ENCODE assay signal across 9 cellular contexts in genomic region chr16:9061358-9061813, GRCh38. TPM values are rescaled to one million over a fixed set of nuclear protein-coding genes. Genes with fewer than 3 reads are reported as not detected.
A peak's percentile ranks its signal among the peaks of the same experiment; 100 is the strongest.
DNase-seq lines count a peak whose midpoint lies in the region; ATAC-seq lines count a peak whose summit lies in the region.
"Had no signal": no experiment of that assay in that cellular context is flagged by ENCODE, and none has a peak within 500 bp of the region (broad histone marks: within the 10 kb centered on the region; RNA-seq: fewer than 3 reads in every experiment).

No MANE protein-coding gene starts in this region.

- H3K36me3 ChIP-seq in effector memory CD4-positive, alpha-beta T cell (ENCODE audit: control insufficient read depth, insufficient read depth, low read length): no peaks in the 10 kb centered on the region

- no peaks in the 10 kb centered on the region for H3K9me3 ChIP-seq in effector memory CD4-positive, alpha-beta T cell (ENCODE audit: control insufficient read depth, low read length)

- ATAC-seq in HG02642 (IDR thresholded peaks at IDR 0.05; ENCODE audit: poor library complexity, unreplicated experiment) (peak; percentile 52), left colon (peak; percentile 28), GM19351 (IDR thresholded peaks at IDR 0.05; ENCODE audit: unreplicated experiment) (no peak)

- intact Hi-C loops in left colon (cut with DNase I, micrococcal nuclease): no loop called here

- no peaks in the 10 kb centered on the region for H3K4me1 ChIP-seq in effector memory CD4-positive, alpha-beta T cell (ENCODE audit: control insufficient read depth, insufficient read depth, low read length, poor library complexity, severe bottlenecking)

- DNase-seq in CD1c-positive myeloid dendritic cell (ENCODE audit: extremely low spot score) (peak; percentile 71), RKO (ENCODE audit: low spot score) (peak; percentile 53), left colon (peak in 1 of 2 donors; percentile 28), NCI-H345 treated with DMSO at 0.1 percent for 48 hours (lab: John Stamatoyannopoulos, UW; ENCODE audit: unreplicated experiment) (no peak), epidermal melanocyte (ENCODE audit: insufficient read length, low spot score) (no peak)
- DNase-seq in effector memory CD4-positive, alpha-beta T cell: no peak
- DNase-seq: trophoblast cell had no signal

- H3K4me3 ChIP-seq in effector memory CD4-positive, alpha-beta T cell (ENCODE audit: insufficient read depth, low read depth, low read length, poor library complexity, severe bottlenecking): no peak overlapping the region

- no peak overlapping the region for H3K27ac ChIP-seq in effector memory CD4-positive, alpha-beta T cell (ENCODE audit: insufficient read depth, low read length, poor library complexity, severe bottlenecking)

- H3K27me3 ChIP-seq in effector memory CD4-positive, alpha-beta T cell (replicated peaks; ENCODE audit: control insufficient read depth, insufficient read depth, low read length, poor library complexity, severe bottlenecking): no peaks in the 10 kb centered on the region

RNA-seq across cellular contexts. Expression of gene HAPSTR1, which starts 30.1 kb away (rescaled TPM):
- total RNA-seq in left colon: 10 to 100 TPM; 46.4 to 58.9 TPM

Comparison
In these comparisons a context has a peak if more than half of its experiments do, and no peak if none do; other contexts are left out.
1. DNase-seq: peak in CD1c-positive myeloid dendritic cell (single experiment) and RKO (single experiment); none in NCI-H345 treated with DMSO at 0.1 percent for 48 hours (single experiment), effector memory CD4-positive, alpha-beta T cell (0 of 3) and epidermal melanocyte (single experiment).